ENCODE assay signal across 18 cellular contexts in the genomic region with DNA sequence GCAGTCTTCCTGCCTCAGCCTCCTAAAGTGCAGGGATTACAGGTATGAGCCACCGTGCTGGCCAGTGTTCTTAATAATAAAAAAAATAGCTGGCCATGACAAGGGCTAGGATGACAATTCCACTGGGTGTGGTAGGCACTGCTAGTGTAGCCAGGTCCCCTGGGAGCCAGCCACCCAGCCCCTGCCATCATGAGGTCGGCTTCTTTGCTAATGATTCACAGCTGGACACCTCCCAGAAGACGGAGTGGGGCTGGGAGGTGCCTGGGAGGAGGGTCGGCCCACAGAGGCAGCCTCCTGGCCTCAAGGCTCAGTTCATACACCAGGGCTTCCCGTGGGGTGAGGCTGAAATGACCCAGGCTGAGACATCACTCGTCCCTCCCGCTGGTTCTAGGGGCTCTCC.
"Had no signal": no experiment of that assay in that cellular context is flagged by ENCODE, and none has a peak within 500 bp of the region (broad histone marks: within the 10 kb centered on the region; RNA-seq: fewer than 3 reads in every experiment).

No MANE protein-coding gene starts in this region.

- H3K36me3 ChIP-seq: esophagus squamous epithelium, tibial nerve, WERI-Rb-1 had no signal

- DNase-seq: activated CD4-positive, alpha-beta T cell treated with anti-CD3 and anti-CD28 coated beads for 1 hour; activated CD8-positive, alpha-beta memory T cell treated with anti-CD3 and anti-CD28 coated beads for 24 hours; activated CD8-positive, alpha-beta memory T cell treated with anti-CD3 and anti-CD28 coated beads, Interleukin-2, amount 50 U/mL, for 48 hours; activated gamma-delta T cell; activated T-cell treated with anti-CD3 and anti-CD28 coated beads, Interleukin-2, amount 50 U/mL, for 72 hours; dermis blood vessel endothelial cell; effector memory CD8-positive, alpha-beta T cell; esophagus squamous epithelium; left colon; nephron progenitor cell; occipital lobe; retina; stimulated activated CD4-positive, alpha-beta T cell treated with anti-CD3 and anti-CD28 coated beads, Interleukin-12 subunit alpha, Interleukin-12 subunit beta, amount 100 ng/mL, for 4 hours; WERI-Rb-1 had no signal

- H3K27ac ChIP-seq: esophagus squamous epithelium, tibial nerve, WERI-Rb-1 had no signal

- H3K4me3 Mint-ChIP-seq: activated naive CD8-positive, alpha-beta T cell; activated T-cell treated with anti-CD3 and anti-CD28 coated beads, Interleukin-2, amount 50 U/mL, for 72 hours; effector memory CD8-positive, alpha-beta T cell; mesothelial cell of epicardium; nephron progenitor cell; stimulated activated naive CD8-positive, alpha-beta T cell treated with anti-CD3 and anti-CD28 coated beads, Interleukin-15, Interleukin-2, amounts not matched to agents 100 ng/mL and 50 ng/mL, for 24 hours had no signal

- ATAC-seq: activated T-cell treated with anti-CD3 and anti-CD28 coated beads, Interleukin-2, amount 50 U/mL, for 72 hours; effector memory CD8-positive, alpha-beta T cell; left colon had no signal

- H3K27me3 ChIP-seq: tibial nerve had no signal

- H3K4me1 Mint-ChIP-seq: mesothelial cell of epicardium had no signal

- H3K9me3 ChIP-seq: esophagus squamous epithelium, tibial nerve had no signal

- H3K4me1 ChIP-seq: esophagus squamous epithelium, tibial nerve had no signal

- H3K9me3 Mint-ChIP-seq: activated T-cell treated with anti-CD3 and anti-CD28 coated beads, Interleukin-2, amount 50 U/mL, for 72 hours; effector memory CD8-positive, alpha-beta T cell; mesothelial cell of epicardium; nephron progenitor cell; stimulated activated naive CD8-positive, alpha-beta T cell treated with anti-CD3 and anti-CD28 coated beads, Interleukin-15, Interleukin-2, amounts not matched to agents 100 ng/mL and 50 ng/mL, for 24 hours had no signal

- H3K36me3 Mint-ChIP-seq: activated naive CD8-positive, alpha-beta T cell; mesothelial cell of epicardium had no signal

- H3K4me3 ChIP-seq: esophagus squamous epithelium, tibial nerve had no signal

- H3K27ac Mint-ChIP-seq: activated naive CD8-positive, alpha-beta T cell; activated T-cell treated with anti-CD3 and anti-CD28 coated beads, Interleukin-2, amount 50 U/mL, for 72 hours; effector memory CD8-positive, alpha-beta T cell; mesothelial cell of epicardium; nephron progenitor cell; stimulated activated naive CD8-positive, alpha-beta T cell treated with anti-CD3 and anti-CD28 coated beads, Interleukin-15, Interleukin-2, amounts not matched to agents 100 ng/mL and 50 ng/mL, for 24 hours had no signal
